ENCODE assay signal across 8 cellular contexts in the genomic region with DNA sequence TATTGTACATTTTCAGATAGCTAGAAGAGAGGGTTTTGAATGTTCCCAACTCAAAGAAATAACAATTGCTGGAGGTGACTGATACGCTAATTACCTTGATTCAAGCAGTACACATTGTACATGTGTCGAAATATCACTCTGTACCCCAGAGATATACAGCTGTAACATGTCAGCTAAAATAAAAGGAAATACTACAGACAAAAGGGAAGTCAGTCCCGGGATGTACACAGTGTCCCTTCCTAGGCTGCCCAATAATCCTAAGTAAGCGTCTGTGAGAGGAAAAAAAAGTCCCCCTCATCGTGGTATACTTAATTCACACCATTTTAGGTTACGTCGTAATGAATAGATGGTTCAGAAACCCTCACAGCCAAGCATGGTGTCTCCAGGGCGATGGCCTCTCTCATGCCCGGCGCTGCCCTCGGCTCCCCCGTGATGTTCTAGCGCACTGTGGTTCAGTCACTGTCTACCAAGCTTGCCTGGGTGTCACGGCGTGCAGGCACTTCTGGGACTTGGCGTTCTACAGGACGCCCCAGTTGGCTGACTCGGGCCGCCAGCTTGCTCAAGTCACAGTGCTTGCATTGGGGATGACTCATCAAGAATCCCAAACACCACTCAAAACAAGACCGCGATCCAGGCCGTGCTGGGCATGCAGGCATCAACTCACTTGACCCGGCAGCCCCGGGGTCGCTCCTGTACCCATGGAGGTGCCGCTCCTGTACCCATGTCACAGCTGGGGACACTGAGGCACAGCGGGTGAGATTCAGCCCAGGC. TPM values are rescaled to one million over a fixed set of nuclear protein-coding genes. Genes with fewer than 3 reads are reported as not detected.
DNase-seq lines count a peak whose midpoint lies in the region; ATAC-seq and TF ChIP-seq lines count a peak whose summit lies in the region.

No MANE protein-coding gene starts in this region.

- TF ChIP-seq EP300 in upper lobe of left lung (IDR thresholded peaks at IDR 0.05) = peak in 1 of 4 donors; percentile 21

- H3K27me3 ChIP-seq in upper lobe of left lung = no peaks in the 10 kb centered on the region

- peaks cover 10 to 18% (median 14%) of the 10 kb centered on the region in 4 donors for H3K4me1 ChIP-seq in upper lobe of left lung

- peak in 1 of 4 donors; percentile 58 for TF ChIP-seq POLR2A in upper lobe of left lung (IDR thresholded peaks at IDR 0.05)

- H3K4me3 ChIP-seq in astrocyte of the cerebellum (ENCODE audit: low read depth, low read length) = no peak overlapping the region
- H3K4me3 ChIP-seq in upper lobe of left lung = no peak overlapping the region

- no peaks in the 10 kb centered on the region for H3K9me3 ChIP-seq in upper lobe of left lung

- 68 to 79% methylated on average over 19 to 27 of the region's 27 CpGs for WGBS in upper lobe of left lung, 2 donors

- H3K27ac ChIP-seq in upper lobe of left lung = peak overlapping the region; percentile 36 to 84 (median 48)

- DNase-seq in HT1080 (ENCODE audit: low read depth) (peak; percentile 63), astrocyte of the cerebellum (ENCODE audit: low read depth) (peak; percentile 9), kidney glomerular epithelial cell (lab: John Stamatoyannopoulos, UW) (peak; percentile 52), upper lobe of left lung (peak; percentile 73 to 83), NCI-H748 treated with DMSO at 0.1 percent for 48 hours (lab: John Stamatoyannopoulos, UW) (no peak), activated gamma-delta T cell (lab: John Stamatoyannopoulos, UW) (no peak), NCI-H2029 treated with DMSO at 0.1 percent for 48 hours (lab: John Stamatoyannopoulos, UW) (no peak)

- ATAC-seq in upper lobe of left lung (ENCODE audit: low FRiP score in 2 of 2) (peak; percentile 23 to 52), GM18517 (IDR thresholded peaks at IDR 0.05; ENCODE audit: unreplicated experiment) (no peak)

- TF ChIP-seq CTCF in astrocyte of the cerebellum (IDR thresholded peaks at IDR 0.05; ENCODE audit: low read depth, low read length, missing control alignments) (no peak), upper lobe of left lung (IDR thresholded peaks at IDR 0.05) (no peak)

- no peaks in the 10 kb centered on the region for H3K36me3 ChIP-seq in upper lobe of left lung

- in situ Hi-C loops in astrocyte of the cerebellum (cut with HindIII; ENCODE audit: low sequenced_read_pairs) = no loop called here

RNA-seq across cellular contexts. Expression of gene CCDC40, which starts 27.6 kb away (rescaled TPM):
- 0.27 and 2.0 TPM in 2 replicates for total RNA-seq in HT1080 (2014; rRNA removed; shearing (Covaris generic))
- 2.1 and 2.4 TPM in 2 replicates for polyA plus RNA-seq in HT1080 (2015; cell fraction: cytosol; rRNA removed)
- polyA plus RNA-seq in HT1080 (2015; cell fraction: nucleus; rRNA removed) = 2.0 and 6.1 TPM in 2 replicates
- 10 to 100 TPM in 5 of 6 donors, 1 to 10 TPM in 1; 4.1 to 96.4 (median 24.2) TPM for total RNA-seq in upper lobe of left lung

RNA-seq across cellular contexts. Expression of gene TBC1D16, which starts 28.3 kb away (rescaled TPM):
- total RNA-seq in HT1080 (2014; rRNA removed; shearing (Covaris generic)) = 24.1 and 24.4 TPM in 2 replicates
- 10.9 and 13.3 TPM in 2 replicates for polyA plus RNA-seq in HT1080 (2015; cell fraction: cytosol; rRNA removed)
- 13.1 and 13.4 TPM in 2 replicates for polyA plus RNA-seq in HT1080 (2015; cell fraction: nucleus; rRNA removed)
- total RNA-seq in upper lobe of left lung = 10 to 100 TPM; 15.6 to 60.8 (median 24.1) TPM

RNA-seq across cellular contexts. Expression of gene GAA, which starts 37.4 kb away (rescaled TPM):
- total RNA-seq in HT1080 (2014; rRNA removed; shearing (Covaris generic)) = 9.8 and 10.0 TPM in 2 replicates
- polyA plus RNA-seq in HT1080 (2015; cell fraction: cytosol; rRNA removed) = 29.7 and 31.2 TPM in 2 replicates
- polyA plus RNA-seq in HT1080 (2015; cell fraction: nucleus; rRNA removed) = 131 and 136 TPM in 2 replicates
- total RNA-seq in upper lobe of left lung = 100 to 1,000 TPM in 5 of 6 donors, 10 to 100 TPM in 1; 54.7 to 178 (median 157) TPM

Comparison
In these comparisons a context has a peak if more than half of its experiments do, and no peak if none do; other contexts are left out.
1. DNase-seq: peak in HT1080 (single experiment), astrocyte of the cerebellum (single experiment), kidney glomerular epithelial cell (single experiment) and upper lobe of left lung (2 of 2); none in NCI-H748 treated with DMSO at 0.1 percent for 48 hours (single experiment), activated gamma-delta T cell (single experiment) and NCI-H2029 treated with DMSO at 0.1 percent for 48 hours (single experiment).